10 cellular contexts compared by ENCODE assay signal in the genomic region with DNA sequence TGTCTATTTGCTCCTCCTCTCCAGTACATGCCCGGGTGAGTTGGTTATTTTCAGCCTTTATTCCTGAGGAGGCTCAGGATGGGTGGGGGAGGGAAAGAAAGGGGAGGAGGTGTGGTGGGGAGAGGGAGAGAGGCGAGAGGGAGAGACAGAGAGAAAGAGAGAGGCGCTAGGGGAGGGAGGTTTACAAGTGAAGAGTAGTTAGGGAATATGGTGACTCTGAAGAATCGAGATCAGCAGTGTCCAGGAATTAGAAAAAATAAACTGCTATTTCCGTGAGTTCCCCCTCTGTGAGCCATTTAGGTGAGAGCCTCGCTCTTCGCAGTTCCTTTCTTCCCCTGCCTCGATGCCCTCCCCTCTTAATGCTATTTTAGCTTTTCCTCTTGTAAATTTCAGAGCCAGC.
DNase-seq lines count a peak whose midpoint lies in the region; ATAC-seq and TF ChIP-seq lines count a peak whose summit lies in the region.
"Had no signal": no experiment of that assay in that cellular context is flagged by ENCODE, and none has a peak within 500 bp of the region (broad histone marks: within the 10 kb centered on the region; RNA-seq: fewer than 3 reads in every experiment).

No MANE protein-coding gene starts in this region.

- no peak overlapping the region for H4K5ac ChIP-seq in mesendoderm (ENCODE audit: low read length)

- H3K18ac ChIP-seq in mesendoderm (ENCODE audit: low read length): no peak overlapping the region

- no peak overlapping the region for H2BK15ac ChIP-seq in mesendoderm (replicated peaks; ENCODE audit: low read depth)

- H3K36me3 ChIP-seq in HUES6 (ENCODE audit: control insufficient read depth, insufficient read depth, low read length): no peaks in the 10 kb centered on the region
- H3K36me3 ChIP-seq in body of pancreas (replicated peaks in 1 of 2; ENCODE audit: insufficient read depth in 1 of 2, low read depth in 2 of 2): peaks cover 0 to 8% of the 10 kb centered on the region in 2 donors
- no peaks in the 10 kb centered on the region for H3K36me3 ChIP-seq in mesendoderm (ENCODE audit: control insufficient read depth, insufficient read depth, low read length)

- H2AK5ac ChIP-seq in mesendoderm (ENCODE audit: low read length): no peak overlapping the region

- no peaks in the 10 kb centered on the region for H3K79me2 ChIP-seq in mesendoderm (ENCODE audit: control insufficient read depth, insufficient read depth, low read length)

- H3K23ac ChIP-seq in mesendoderm (ENCODE audit: low read length): peak overlapping the region; percentile 25

- no peak overlapping the region for H2BK120ac ChIP-seq in mesendoderm (ENCODE audit: low read depth, low read length)

- H3K27me3 ChIP-seq in HUES6 (ENCODE audit: control insufficient read depth, insufficient read depth, low read length): peaks cover 38% of the 10 kb centered on the region
- H3K27me3 ChIP-seq in body of pancreas: no peaks in the 10 kb centered on the region
- peaks cover 13% of the 10 kb centered on the region for H3K27me3 ChIP-seq in mesendoderm (ENCODE audit: insufficient read depth, low read length, poor library complexity)

- intact Hi-C loops in body of pancreas (cut with DNase I): no loop called here

- TF ChIP-seq CTCF in 22Rv1 (IDR thresholded peaks at IDR 0.05) (no peak), body of pancreas (IDR thresholded peaks at IDR 0.05) (no peak)

- 3 to 5% methylated on average over 8 of the region's 8 CpGs for WGBS in body of pancreas, 2 donors
- WGBS in mesendoderm (ENCODE audit: extremely low coverage, insufficient coverage, low lambda C conversion rate): no CpG with 5 or more reads among the region's 8 CpGs

- H3K9ac ChIP-seq in HUES6 (ENCODE audit: low read length) (peak overlapping the region; percentile 56), mesendoderm (ENCODE audit: low read length) (peak overlapping the region; percentile 56)

- peaks cover 42% of the 10 kb centered on the region for H3K4me1 ChIP-seq in HUES6 (ENCODE audit: control insufficient read depth, insufficient read depth, low read length)
- H3K4me1 ChIP-seq in body of pancreas: peaks cover 51% of the 10 kb centered on the region
- H3K4me1 ChIP-seq in mesendoderm (ENCODE audit: control insufficient read depth, low read depth, low read length): no peaks in the 10 kb centered on the region

- H3K4ac ChIP-seq in mesendoderm (ENCODE audit: low read depth, low read length): no peak overlapping the region

- H3K9me3 ChIP-seq in HUES6 (ENCODE audit: control insufficient read depth, insufficient read depth, low read depth, low read length): no peaks in the 10 kb centered on the region
- H3K9me3 ChIP-seq in body of pancreas: no peaks in the 10 kb centered on the region

- peak in 1 of 3 donors; percentile 33 for TF ChIP-seq POLR2A in body of pancreas (IDR thresholded peaks at IDR 0.05)

- peak overlapping the region; percentile 43 for H3K27ac ChIP-seq in 22Rv1
- no peak overlapping the region for H3K27ac ChIP-seq in HUES6 (ENCODE audit: low read depth, low read length)
- H3K27ac ChIP-seq in body of pancreas: peak overlapping the region; percentile 62 to 98 (median 84)
- H3K27ac ChIP-seq in mesendoderm (ENCODE audit: low read depth, low read length): no peak overlapping the region

- DNase-seq in body of pancreas: peak in 3 of 4 donors; percentile 16 to 27 (median 26)
- DNase-seq in mesendoderm: peak; percentile 89
- DNase-seq in NOMO-1 (lab: John Stamatoyannopoulos, UW; ENCODE audit: unreplicated experiment in 2 of 2): no peak
- DNase-seq in SIG-M5 (lab: John Stamatoyannopoulos, UW): no peak
- no peak for DNase-seq in cerebellum (ENCODE audit: low spot score)
- DNase-seq: activated CD8-positive, alpha-beta memory T cell treated with anti-CD3 and anti-CD28 coated beads, Interleukin-2, amount 50 U/mL, for 4 hours had no signal

- H3K79me1 ChIP-seq in mesendoderm (ENCODE audit: low read length): no peaks in the 10 kb centered on the region

- ATAC-seq in body of pancreas (no peak), HG03432 (IDR thresholded peaks at IDR 0.05; ENCODE audit: unreplicated experiment) (no peak)
- ATAC-seq: natural killer cell treated with Interleukin-12 subunit alpha and Interleukin-12 subunit beta and Interleukin-15 and Interleukin-18, amount 100 ng/mL, for 72 hours had no signal

- H3K56ac ChIP-seq in mesendoderm (ENCODE audit: low read length): peak overlapping the region; percentile 64

- peak overlapping the region; percentile 68 for H3K4me3 ChIP-seq in HUES6 (ENCODE audit: low read depth, low read length)
- no peak overlapping the region for H3K4me3 ChIP-seq in body of pancreas
- peak overlapping the region; percentile 40 for H3K4me3 ChIP-seq in mesendoderm (ENCODE audit: low read length)

- no peak overlapping the region for H2BK5ac ChIP-seq in mesendoderm (ENCODE audit: low read length)

- H4K8ac ChIP-seq in mesendoderm (ENCODE audit: low read depth, low read length): no peak overlapping the region

- H3K4me2 ChIP-seq in mesendoderm (ENCODE audit: low read length): peak overlapping the region; percentile 91

Comparison
In these comparisons a context has a peak if more than half of its experiments do, and no peak if none do; other contexts are left out.
1. H3K27ac ChIP-seq: peak in 22Rv1 (single experiment) and body of pancreas (4 of 4); none in HUES6 (single experiment) and mesendoderm (single experiment).
2. H3K4me3 ChIP-seq: peak in HUES6 (single experiment) and mesendoderm (single experiment); none in body of pancreas (0 of 2).
3. DNase-seq: peak in body of pancreas (3 of 4) and mesendoderm (single experiment); none in NOMO-1 (0 of 2), SIG-M5 (single experiment) and cerebellum (single experiment).